In genomic region chr22:48424661-48425060, GRCh38 we compare ENCODE assay signal across 18 cellular contexts.
"Had no signal": no experiment of that assay in that cellular context is flagged by ENCODE, and none has a peak within 500 bp of the region (broad histone marks: within the 10 kb centered on the region; RNA-seq: fewer than 3 reads in every experiment).

No MANE protein-coding gene starts in this region.

- H3K4me3 ChIP-seq: MG63 had no signal

- H3K36me3 ChIP-seq: MG63 had no signal

- H3K27me3 ChIP-seq: MG63 had no signal

- H3K9me3 ChIP-seq: MG63 had no signal

- DNase-seq: IMR-90, Karpas-422, KG1, MG63, NCI-H1092, NCI-H1105 treated with DMSO at 0.1 percent for 48 hours, NCI-H1417 treated with DMSO at 0.1 percent for 48 hours, NCI-H146, NCI-H1694 treated with DMSO at 0.1 percent for 48 hours, NCI-H1930, NCI-H2081, NCI-H2107, NCI-H2227 treated with DMSO at 0.1 percent for 48 hours, NCI-H524, NCI-H526 treated with DMSO at 0.1 percent for 48 hours, NCI-H774, Right ventricle myocardium superior, RPMI8226 had no signal
